Comparison of ENCODE assay signal across 19 cellular contexts in the genomic region with DNA sequence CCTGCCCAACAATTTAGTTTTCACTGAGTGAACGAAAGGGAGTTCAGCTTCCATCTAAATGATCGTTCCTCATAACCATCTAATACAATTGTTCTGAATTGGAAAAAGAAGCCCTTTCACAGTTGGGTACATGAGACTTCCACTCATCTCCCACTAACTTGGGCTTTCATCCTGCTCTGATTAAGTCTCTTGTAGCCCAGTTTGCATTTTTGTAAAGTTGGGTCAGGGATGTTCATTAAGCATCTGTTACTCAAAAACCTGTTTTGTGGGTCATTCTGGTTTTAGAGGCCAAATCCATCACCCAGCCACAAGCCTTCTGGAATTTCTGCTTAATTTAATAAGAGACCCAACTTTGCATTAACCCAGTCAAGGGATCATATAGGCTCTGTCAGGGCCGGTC.
"Had no signal": no experiment of that assay in that cellular context is flagged by ENCODE, and none has a peak within 500 bp of the region (broad histone marks: within the 10 kb centered on the region; RNA-seq: fewer than 3 reads in every experiment).

No MANE protein-coding gene starts in this region.

- H3K9me3 ChIP-seq: ascending aorta, neutrophil, right atrium auricular region, tibial artery had no signal

- DNase-seq: activated CD4-positive, alpha-beta T cell treated with anti-CD3 and anti-CD28 coated beads, Interleukin-2, amount 50 U/mL, for 48 hours; activated CD4-positive, CD25-positive, alpha-beta regulatory T cell treated with anti-CD3 and anti-CD28 coated beads, Interleukin-2, amount 50 U/mL, for 72 hours; activated gamma-delta T cell; activated T-cell treated with anti-CD3 and anti-CD28 coated beads, Interleukin-2, amount 50 U/mL, for 48 hours; caudate nucleus; effector CD4-positive, alpha-beta T cell; hippocampal formation; kidney glomerular epithelial cell; midbrain; naive B cell; posterior cingulate gyrus; SW 1271; tibial artery had no signal

- H3K27ac ChIP-seq: ascending aorta, coronary artery, neutrophil, right atrium auricular region, tibial artery had no signal

- H3K27ac Mint-ChIP-seq: naive B cell; stimulated activated effector memory CD8-positive, alpha-beta T cell treated with anti-CD3 and anti-CD28 coated beads, Interleukin-12 subunit alpha, Interleukin-12 subunit beta, amount 100 ng/mL, for 72 hours; T-helper 2 cell treated with Interferon-gamma antibody and Interleukin-4, amounts not matched to agents 5 μg/mL and 100 μg/mL, for 36 hours had no signal

- H3K9me3 Mint-ChIP-seq: T-helper 2 cell treated with Interferon-gamma antibody and Interleukin-4, amounts not matched to agents 5 μg/mL and 100 μg/mL, for 36 hours had no signal

- H3K4me1 Mint-ChIP-seq: naive B cell; stimulated activated effector memory CD8-positive, alpha-beta T cell treated with anti-CD3 and anti-CD28 coated beads, Interleukin-12 subunit alpha, Interleukin-12 subunit beta, amount 100 ng/mL, for 72 hours had no signal

- H3K36me3 Mint-ChIP-seq: naive B cell; stimulated activated effector memory CD8-positive, alpha-beta T cell treated with anti-CD3 and anti-CD28 coated beads, Interleukin-12 subunit alpha, Interleukin-12 subunit beta, amount 100 ng/mL, for 72 hours had no signal

- H3K27me3 ChIP-seq: ascending aorta, neutrophil, tibial artery had no signal

- H3K27me3 Mint-ChIP-seq: naive B cell had no signal

- H3K4me3 ChIP-seq: ascending aorta, coronary artery, right atrium auricular region, tibial artery had no signal

- H3K36me3 ChIP-seq: ascending aorta, neutrophil, right atrium auricular region, tibial artery had no signal

- H3K4me3 Mint-ChIP-seq: naive B cell; stimulated activated effector memory CD8-positive, alpha-beta T cell treated with anti-CD3 and anti-CD28 coated beads, Interleukin-12 subunit alpha, Interleukin-12 subunit beta, amount 100 ng/mL, for 72 hours; T-helper 2 cell treated with Interferon-gamma antibody and Interleukin-4, amounts not matched to agents 5 μg/mL and 100 μg/mL, for 36 hours had no signal

- H3K4me1 ChIP-seq: ascending aorta, right atrium auricular region, tibial artery had no signal
